In the genomic region with DNA sequence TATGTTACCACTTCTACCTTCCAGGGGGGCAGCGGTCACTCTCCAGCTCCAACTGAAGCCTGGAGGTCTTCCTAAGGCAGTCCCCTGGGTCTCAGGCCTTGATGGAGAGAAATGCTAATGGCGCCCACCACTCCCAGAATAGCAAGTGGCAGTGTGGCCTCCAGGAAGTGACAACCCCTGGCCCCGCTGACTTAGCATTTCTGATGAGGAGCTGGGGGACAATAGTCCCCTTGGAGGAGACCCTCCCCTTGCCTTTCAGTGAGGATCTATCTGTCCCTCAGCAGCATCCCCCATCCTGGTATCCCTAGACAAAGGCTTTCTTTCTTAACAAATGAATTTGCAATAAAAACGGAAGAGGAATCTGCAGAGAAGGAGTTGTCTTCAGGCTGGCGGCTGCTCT, we compare ENCODE assay signal across 23 cellular contexts.
"Had no signal": no experiment of that assay in that cellular context is flagged by ENCODE, and none has a peak within 500 bp of the region (broad histone marks: within the 10 kb centered on the region; RNA-seq: fewer than 3 reads in every experiment).

No MANE protein-coding gene starts in this region.

- H3K36me3 ChIP-seq: esophagus squamous epithelium, gastroesophageal sphincter, left lung, lower lobe of right lung, neutrophil, sigmoid colon, stomach, suprapubic skin, thyroid gland had no signal

- H3K4me1 Mint-ChIP-seq: mesothelial cell of epicardium, natural killer cell had no signal

- H3K4me1 ChIP-seq: esophagus squamous epithelium, gastroesophageal sphincter, left lung, lower lobe of right lung, sigmoid colon, stomach, suprapubic skin, thyroid gland had no signal

- FAIRE-seq: endometrium, urothelium cell line had no signal

- H3K36me3 Mint-ChIP-seq: natural killer cell, type B pancreatic cell had no signal

- H3K27me3 ChIP-seq: esophagus squamous epithelium, gastroesophageal sphincter, left lung, neutrophil, sigmoid colon, stomach, suprapubic skin, thyroid gland had no signal

- H3K4me3 ChIP-seq: coronary artery, esophagus squamous epithelium, gastroesophageal sphincter, left lung, lower lobe of right lung, sigmoid colon, skin epidermis, stomach, suprapubic skin, thyroid gland had no signal

- H3K27ac Mint-ChIP-seq: memory B cell, mesothelial cell of epicardium, natural killer cell, type B pancreatic cell had no signal

- H3K9me3 ChIP-seq: esophagus squamous epithelium, neutrophil, sigmoid colon, thyroid gland had no signal

- H3K4me3 Mint-ChIP-seq: memory B cell, mesothelial cell of epicardium, natural killer cell, type B pancreatic cell had no signal

- ATAC-seq: gastroesophageal sphincter, left lung, lower lobe of right lung, natural killer cell had no signal

- H3K9me3 Mint-ChIP-seq: natural killer cell, type B pancreatic cell had no signal

- DNase-seq: effector CD8-positive, alpha-beta T cell; esophagus squamous epithelium; foreskin fibroblast; glutamatergic neuron; islet precursor cell; left lung; lower lobe of right lung; natural killer cell; sigmoid colon; stimulated activated CD4-positive, alpha-beta T cell treated with anti-CD3 and anti-CD28 coated beads, Interleukin-2, amount 100 ng/mL, for 24 hours; stimulated activated naive CD4-positive, alpha-beta T cell; stomach; thyroid gland had no signal

- H3K27ac ChIP-seq: coronary artery, esophagus squamous epithelium, gastroesophageal sphincter, left lung, lower lobe of right lung, neutrophil, sigmoid colon, skin epidermis, stomach, suprapubic skin, thyroid gland had no signal
